Comparison of ENCODE assay signal across 1 cellular context in genomic region chr17:5419356-5419958, GRCh38.
A peak's percentile ranks its signal among the peaks of the same experiment; 100 is the strongest.
TF ChIP-seq lines count a peak whose summit lies in the region.

TSS of gene NUP88 (minus strand) at chr17:5419662. CDS start at chr17:5419650, 12 bp downstream.

TF ChIP-seq in K562, 482 proteins besides CTCF, POLR2A, EP300 and RAD21 (continued from another document and continues in another):
- TF ChIP-seq RB1 (IDR thresholded peaks at IDR 0.05; ENCODE audit: low read depth) = peak; percentile 45; the same call in 1 of the 2 replicates
- no peak for TF ChIP-seq SPI1 (IDR thresholded peaks at IDR 0.05; ENCODE audit: borderline replicate concordance, low read depth, low read length)
- TF ChIP-seq SAFB (IDR thresholded peaks at IDR 0.05; ENCODE audit: borderline replicate concordance, low read depth, low read length) = no peak
- no peak for TF ChIP-seq ELF4 (CRISPR knock-in tag; IDR thresholded peaks at IDR 0.05)
- TF ChIP-seq, protein P1, sequence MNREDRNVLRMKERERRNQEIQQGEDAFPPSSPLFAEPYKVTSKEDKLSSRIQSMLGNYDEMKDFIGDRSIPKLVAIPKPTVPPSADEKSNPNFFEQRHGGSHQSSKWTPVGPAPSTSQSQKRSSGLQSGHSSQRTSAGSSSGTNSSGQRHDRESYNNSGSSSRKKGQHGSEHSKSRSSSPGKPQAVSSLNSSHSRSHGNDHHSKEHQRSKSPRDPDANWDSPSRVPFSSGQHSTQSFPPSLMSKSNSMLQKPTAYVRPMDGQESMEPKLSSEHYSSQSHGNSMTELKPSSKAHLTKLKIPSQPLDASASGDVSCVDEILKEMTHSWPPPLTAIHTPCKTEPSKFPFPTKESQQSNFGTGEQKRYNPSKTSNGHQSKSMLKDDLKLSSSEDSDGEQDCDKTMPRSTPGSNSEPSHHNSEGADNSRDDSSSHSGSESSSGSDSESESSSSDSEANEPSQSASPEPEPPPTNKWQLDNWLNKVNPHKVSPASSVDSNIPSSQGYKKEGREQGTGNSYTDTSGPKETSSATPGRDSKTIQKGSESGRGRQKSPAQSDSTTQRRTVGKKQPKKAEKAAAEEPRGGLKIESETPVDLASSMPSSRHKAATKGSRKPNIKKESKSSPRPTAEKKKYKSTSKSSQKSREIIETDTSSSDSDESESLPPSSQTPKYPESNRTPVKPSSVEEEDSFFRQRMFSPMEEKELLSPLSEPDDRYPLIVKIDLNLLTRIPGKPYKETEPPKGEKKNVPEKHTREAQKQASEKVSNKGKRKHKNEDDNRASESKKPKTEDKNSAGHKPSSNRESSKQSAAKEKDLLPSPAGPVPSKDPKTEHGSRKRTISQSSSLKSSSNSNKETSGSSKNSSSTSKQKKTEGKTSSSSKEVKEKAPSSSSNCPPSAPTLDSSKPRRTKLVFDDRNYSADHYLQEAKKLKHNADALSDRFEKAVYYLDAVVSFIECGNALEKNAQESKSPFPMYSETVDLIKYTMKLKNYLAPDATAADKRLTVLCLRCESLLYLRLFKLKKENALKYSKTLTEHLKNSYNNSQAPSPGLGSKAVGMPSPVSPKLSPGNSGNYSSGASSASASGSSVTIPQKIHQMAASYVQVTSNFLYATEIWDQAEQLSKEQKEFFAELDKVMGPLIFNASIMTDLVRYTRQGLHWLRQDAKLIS (CRISPR knock-in tag; IDR thresholded peaks at IDR 0.05) = no peak
- no peak for TF ChIP-seq ATF3 (IDR thresholded peaks at IDR 0.05)
- no peak for TF ChIP-seq ATF3 (CRISPR knock-in tag; conservative IDR thresholded peaks at IDR 0.05)
- TF ChIP-seq FOXA3 (CRISPR knock-in tag; conservative IDR thresholded peaks at IDR 0.05 in 1 of 2, IDR thresholded peaks at IDR 0.05 in 1 of 2) = no peak
- no peak for TF ChIP-seq ZNF133 (CRISPR knock-in tag; IDR thresholded peaks at IDR 0.05)
- TF ChIP-seq, protein P2, sequence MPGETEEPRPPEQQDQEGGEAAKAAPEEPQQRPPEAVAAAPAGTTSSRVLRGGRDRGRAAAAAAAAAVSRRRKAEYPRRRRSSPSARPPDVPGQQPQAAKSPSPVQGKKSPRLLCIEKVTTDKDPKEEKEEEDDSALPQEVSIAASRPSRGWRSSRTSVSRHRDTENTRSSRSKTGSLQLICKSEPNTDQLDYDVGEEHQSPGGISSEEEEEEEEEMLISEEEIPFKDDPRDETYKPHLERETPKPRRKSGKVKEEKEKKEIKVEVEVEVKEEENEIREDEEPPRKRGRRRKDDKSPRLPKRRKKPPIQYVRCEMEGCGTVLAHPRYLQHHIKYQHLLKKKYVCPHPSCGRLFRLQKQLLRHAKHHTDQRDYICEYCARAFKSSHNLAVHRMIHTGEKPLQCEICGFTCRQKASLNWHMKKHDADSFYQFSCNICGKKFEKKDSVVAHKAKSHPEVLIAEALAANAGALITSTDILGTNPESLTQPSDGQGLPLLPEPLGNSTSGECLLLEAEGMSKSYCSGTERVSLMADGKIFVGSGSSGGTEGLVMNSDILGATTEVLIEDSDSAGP (CRISPR knock-in tag; IDR thresholded peaks at IDR 0.05) = no peak
- TF ChIP-seq SRSF7 (optimal IDR thresholded peaks at IDR 0.05; ENCODE audit: low read depth, low read length) = no peak
- no peak for TF ChIP-seq RBM34 (IDR thresholded peaks at IDR 0.05; ENCODE audit: borderline replicate concordance, insufficient read depth, low read length)
- no peak for TF ChIP-seq WHSC1 (IDR thresholded peaks at IDR 0.05; ENCODE audit: low read length)
- TF ChIP-seq, protein P3, sequence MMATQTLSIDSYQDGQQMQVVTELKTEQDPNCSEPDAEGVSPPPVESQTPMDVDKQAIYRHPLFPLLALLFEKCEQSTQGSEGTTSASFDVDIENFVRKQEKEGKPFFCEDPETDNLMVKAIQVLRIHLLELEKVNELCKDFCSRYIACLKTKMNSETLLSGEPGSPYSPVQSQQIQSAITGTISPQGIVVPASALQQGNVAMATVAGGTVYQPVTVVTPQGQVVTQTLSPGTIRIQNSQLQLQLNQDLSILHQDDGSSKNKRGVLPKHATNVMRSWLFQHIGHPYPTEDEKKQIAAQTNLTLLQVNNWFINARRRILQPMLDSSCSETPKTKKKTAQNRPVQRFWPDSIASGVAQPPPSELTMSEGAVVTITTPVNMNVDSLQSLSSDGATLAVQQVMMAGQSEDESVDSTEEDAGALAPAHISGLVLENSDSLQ (IDR thresholded peaks at IDR 0.05) = no peak; the same call in 1 of the 2 replicates
- TF ChIP-seq TRIM25 (IDR thresholded peaks at IDR 0.05; ENCODE audit: borderline replicate concordance) = no peak
- no peak for TF ChIP-seq SREBF1 (IDR thresholded peaks at IDR 0.05; ENCODE audit: borderline replicate concordance, low read depth, low read length)
- TF ChIP-seq, protein P4, sequence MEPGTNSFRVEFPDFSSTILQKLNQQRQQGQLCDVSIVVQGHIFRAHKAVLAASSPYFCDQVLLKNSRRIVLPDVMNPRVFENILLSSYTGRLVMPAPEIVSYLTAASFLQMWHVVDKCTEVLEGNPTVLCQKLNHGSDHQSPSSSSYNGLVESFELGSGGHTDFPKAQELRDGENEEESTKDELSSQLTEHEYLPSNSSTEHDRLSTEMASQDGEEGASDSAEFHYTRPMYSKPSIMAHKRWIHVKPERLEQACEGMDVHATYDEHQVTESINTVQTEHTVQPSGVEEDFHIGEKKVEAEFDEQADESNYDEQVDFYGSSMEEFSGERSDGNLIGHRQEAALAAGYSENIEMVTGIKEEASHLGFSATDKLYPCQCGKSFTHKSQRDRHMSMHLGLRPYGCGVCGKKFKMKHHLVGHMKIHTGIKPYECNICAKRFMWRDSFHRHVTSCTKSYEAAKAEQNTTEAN (CRISPR knock-in tag; IDR thresholded peaks at IDR 0.05) = no peak
- TF ChIP-seq, protein P5, sequence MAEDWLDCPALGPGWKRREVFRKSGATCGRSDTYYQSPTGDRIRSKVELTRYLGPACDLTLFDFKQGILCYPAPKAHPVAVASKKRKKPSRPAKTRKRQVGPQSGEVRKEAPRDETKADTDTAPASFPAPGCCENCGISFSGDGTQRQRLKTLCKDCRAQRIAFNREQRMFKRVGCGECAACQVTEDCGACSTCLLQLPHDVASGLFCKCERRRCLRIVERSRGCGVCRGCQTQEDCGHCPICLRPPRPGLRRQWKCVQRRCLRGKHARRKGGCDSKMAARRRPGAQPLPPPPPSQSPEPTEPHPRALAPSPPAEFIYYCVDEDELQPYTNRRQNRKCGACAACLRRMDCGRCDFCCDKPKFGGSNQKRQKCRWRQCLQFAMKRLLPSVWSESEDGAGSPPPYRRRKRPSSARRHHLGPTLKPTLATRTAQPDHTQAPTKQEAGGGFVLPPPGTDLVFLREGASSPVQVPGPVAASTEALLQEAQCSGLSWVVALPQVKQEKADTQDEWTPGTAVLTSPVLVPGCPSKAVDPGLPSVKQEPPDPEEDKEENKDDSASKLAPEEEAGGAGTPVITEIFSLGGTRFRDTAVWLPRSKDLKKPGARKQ (CRISPR knock-in tag; IDR thresholded peaks at IDR 0.05) = no peak
- TF ChIP-seq KAT7 (CRISPR knock-in tag; IDR thresholded peaks at IDR 0.05; ENCODE audit: borderline replicate concordance) = 0 out of 2 replicates have a peak, but pooled peaks have one; percentile 13
- TF ChIP-seq ZNF79 (CRISPR knock-in tag; IDR thresholded peaks at IDR 0.05; ENCODE audit: low read depth) = no peak
- no peak for TF ChIP-seq STAT5A (IDR thresholded peaks at IDR 0.05; ENCODE audit: borderline replicate concordance, low read length)
- peak; percentile 29 for TF ChIP-seq CREM (IDR thresholded peaks at IDR 0.05; ENCODE audit: low read depth)
- TF ChIP-seq TEAD1 (CRISPR knock-in tag; IDR thresholded peaks at IDR 0.05) = peak; percentile 15 to 41; a peak in 1 of 4 replicates
- no peak for TF ChIP-seq MED1 (CRISPR knock-in tag; IDR thresholded peaks at IDR 0.05; ENCODE audit: borderline replicate concordance)
- TF ChIP-seq KDM5B (IDR thresholded peaks at IDR 0.05; ENCODE audit: insufficient replicate concordance, low read depth, low read length) = peak; percentile 79
- TF ChIP-seq RBM14 (IDR thresholded peaks at IDR 0.05; ENCODE audit: borderline replicate concordance, insufficient read depth, low read depth, low read length) = no peak
- TF ChIP-seq ZNF780A (CRISPR knock-in tag; IDR thresholded peaks at IDR 0.05) = no peak
- TF ChIP-seq DPF2 (IDR thresholded peaks at IDR 0.05) = no peak
- peak; percentile 85 for TF ChIP-seq POLR2B (IDR thresholded peaks at IDR 0.05; ENCODE audit: low read depth, partially characterized antibody)
- peak; percentile 13; the same call in 1 of the 2 replicates for TF ChIP-seq CREB1 (IDR thresholded peaks at IDR 0.05)
- no peak for TF ChIP-seq CREB1 (CRISPR knock-in tag; IDR thresholded peaks at IDR 0.05)
- TF ChIP-seq ARID3A (IDR thresholded peaks at IDR 0.05; ENCODE audit: borderline replicate concordance, low read depth, low read length) = no peak
- TF ChIP-seq ZNF384 (IDR thresholded peaks at IDR 0.05; ENCODE audit: low read depth, low read length) = no peak
- TF ChIP-seq ZKSCAN8 (CRISPR knock-in tag; IDR thresholded peaks at IDR 0.05) = no peak
- TF ChIP-seq, protein P6, sequence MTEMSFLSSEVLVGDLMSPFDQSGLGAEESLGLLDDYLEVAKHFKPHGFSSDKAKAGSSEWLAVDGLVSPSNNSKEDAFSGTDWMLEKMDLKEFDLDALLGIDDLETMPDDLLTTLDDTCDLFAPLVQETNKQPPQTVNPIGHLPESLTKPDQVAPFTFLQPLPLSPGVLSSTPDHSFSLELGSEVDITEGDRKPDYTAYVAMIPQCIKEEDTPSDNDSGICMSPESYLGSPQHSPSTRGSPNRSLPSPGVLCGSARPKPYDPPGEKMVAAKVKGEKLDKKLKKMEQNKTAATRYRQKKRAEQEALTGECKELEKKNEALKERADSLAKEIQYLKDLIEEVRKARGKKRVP (CRISPR knock-in tag; IDR thresholded peaks at IDR 0.05) = no peak
- TF ChIP-seq ERF (CRISPR knock-in tag; IDR thresholded peaks at IDR 0.05) = no peak
- TF ChIP-seq ASH1L (IDR thresholded peaks at IDR 0.05; ENCODE audit: borderline replicate concordance, low read depth, partially characterized antibody) = peak; percentile 70
- 0 out of 2 replicates have a peak, but pooled peaks have one; percentile 52 for TF ChIP-seq ZNF395 (CRISPR knock-in tag; IDR thresholded peaks at IDR 0.05)
- TF ChIP-seq ZBED1 (IDR thresholded peaks at IDR 0.05) = no peak
- TF ChIP-seq LARP7 (IDR thresholded peaks at IDR 0.05) = no peak
- TF ChIP-seq ZNF174 (CRISPR knock-in tag; IDR thresholded peaks at IDR 0.05) = no peak
- TF ChIP-seq, protein P7, sequence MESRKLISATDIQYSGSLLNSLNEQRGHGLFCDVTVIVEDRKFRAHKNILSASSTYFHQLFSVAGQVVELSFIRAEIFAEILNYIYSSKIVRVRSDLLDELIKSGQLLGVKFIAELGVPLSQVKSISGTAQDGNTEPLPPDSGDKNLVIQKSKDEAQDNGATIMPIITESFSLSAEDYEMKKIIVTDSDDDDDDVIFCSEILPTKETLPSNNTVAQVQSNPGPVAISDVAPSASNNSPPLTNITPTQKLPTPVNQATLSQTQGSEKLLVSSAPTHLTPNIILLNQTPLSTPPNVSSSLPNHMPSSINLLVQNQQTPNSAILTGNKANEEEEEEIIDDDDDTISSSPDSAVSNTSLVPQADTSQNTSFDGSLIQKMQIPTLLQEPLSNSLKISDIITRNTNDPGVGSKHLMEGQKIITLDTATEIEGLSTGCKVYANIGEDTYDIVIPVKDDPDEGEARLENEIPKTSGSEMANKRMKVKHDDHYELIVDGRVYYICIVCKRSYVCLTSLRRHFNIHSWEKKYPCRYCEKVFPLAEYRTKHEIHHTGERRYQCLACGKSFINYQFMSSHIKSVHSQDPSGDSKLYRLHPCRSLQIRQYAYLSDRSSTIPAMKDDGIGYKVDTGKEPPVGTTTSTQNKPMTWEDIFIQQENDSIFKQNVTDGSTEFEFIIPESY (CRISPR knock-in tag; IDR thresholded peaks at IDR 0.05) = no peak
- TF ChIP-seq FOXJ2 (tag; IDR thresholded peaks at IDR 0.05) = no peak
- TF ChIP-seq MXD1 (CRISPR knock-in tag; IDR thresholded peaks at IDR 0.05; ENCODE audit: borderline replicate concordance, poor library complexity, severe bottlenecking) = no peak
- no peak for TF ChIP-seq SMARCA4 (IDR thresholded peaks at IDR 0.05)
- TF ChIP-seq ZNF134 (CRISPR knock-in tag; conservative IDR thresholded peaks at IDR 0.05) = no peak
